ENCODE assay signal across 8 cellular contexts in the genomic region with DNA sequence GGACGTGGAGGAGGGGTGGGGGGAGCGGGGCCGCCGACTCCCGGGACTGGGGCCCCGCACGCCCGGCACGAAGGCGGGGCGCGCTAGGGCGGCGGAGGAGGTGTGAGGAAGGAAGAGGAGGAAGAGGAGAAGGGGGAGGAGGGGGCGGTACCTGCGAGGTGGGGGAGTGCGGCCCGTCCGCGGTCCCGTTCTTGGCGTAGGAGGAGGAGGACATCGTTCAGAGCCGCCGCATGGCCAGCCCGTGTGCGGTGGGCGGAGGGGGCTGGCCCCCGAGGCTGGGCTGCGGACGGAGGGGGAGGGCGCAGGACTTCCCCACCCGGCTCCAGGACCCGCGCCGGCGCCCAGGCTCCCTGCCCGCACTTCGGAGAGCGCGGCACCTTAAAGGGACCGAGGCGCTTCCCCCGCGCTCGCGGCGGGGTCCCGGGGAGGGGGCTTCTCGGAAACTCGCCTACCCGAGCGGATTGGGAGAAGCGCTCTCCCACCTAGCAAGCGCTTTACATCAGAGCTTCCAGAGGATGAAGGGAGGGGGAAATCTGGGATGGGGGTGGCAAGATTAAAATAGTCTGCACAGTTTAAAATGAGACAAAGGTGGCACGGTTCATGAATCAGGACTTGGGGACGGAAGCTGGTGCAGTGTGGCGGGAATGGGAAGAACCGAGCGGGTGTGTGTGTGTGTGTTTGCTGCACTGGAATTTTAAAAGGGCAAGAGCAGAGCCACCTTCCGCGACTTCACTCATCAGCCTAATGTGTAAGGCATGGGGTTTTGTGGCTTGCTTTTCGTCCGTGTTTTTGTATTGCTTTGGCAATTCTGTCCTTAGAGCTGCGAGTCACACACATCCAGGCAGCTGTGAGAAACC. TPM values are rescaled to one million over a fixed set of nuclear protein-coding genes. Genes with fewer than 3 reads are reported as not detected.
DNase-seq lines count a peak whose midpoint lies in the region; ATAC-seq and TF ChIP-seq lines count a peak whose summit lies in the region.

A gene (minus strand): TSS at position 247 of the 857 bp plus-strand sequence.

- H3K4me2 ChIP-seq in GM23248 (ENCODE audit: unreplicated experiment), result peak within 1 kb of the TSS; percentile 96

- no peaks in the 10 kb centered on the region for H4K20me1 ChIP-seq in GM23248 (ENCODE audit: insufficient read depth)

- peak within 1 kb of the TSS; percentile 49 for H3K27ac Mint-ChIP-seq in chondrocyte (ENCODE audit: unreplicated experiment)

- intact Hi-C loops in lower leg skin (cut with DNase I; ENCODE audit: low total_unique reads), result no loop called here

- in situ Hi-C loops in GM23248 (cut with MboI), result no loop called here

- H3K36me3 ChIP-seq in GM23248 (ENCODE audit: low read depth) (no peaks in the 10 kb centered on the region), Peyer's patch (no peaks in the 10 kb centered on the region), thymus (ENCODE audit: control insufficient read depth, insufficient read depth) (no peaks in the 10 kb centered on the region)

- peaks cover 19% of the 10 kb centered on the region for H3K4me1 Mint-ChIP-seq in chondrocyte (ENCODE audit: low read depth)

- no peaks in the 10 kb centered on the region for H3K36me3 Mint-ChIP-seq in chondrocyte (ENCODE audit: low read depth)

- no peaks in the 10 kb centered on the region for H3K9me3 ChIP-seq in GM23248 (ENCODE audit: low read depth)
- H3K9me3 ChIP-seq in Peyer's patch, result no peaks in the 10 kb centered on the region
- H3K9me3 ChIP-seq in thymus (ENCODE audit: control insufficient read depth), result no peaks in the 10 kb centered on the region

- H3K4me3 ChIP-seq in GM23248 (peak within 1 kb of the TSS; percentile 70), Peyer's patch (peak within 1 kb of the TSS; percentile 35 to 67 (median 54)), lower leg skin (ENCODE audit: low read depth, poor library complexity, severe bottlenecking) (peak within 1 kb of the TSS; percentile 49), thymus (ENCODE audit: low read length) (peak within 1 kb of the TSS; percentile 51)

- H3K4me1 ChIP-seq in GM23248 (ENCODE audit: insufficient read depth) (peaks cover 7% of the 10 kb centered on the region; the same call in 1 of the 2 replicates), Peyer's patch (peaks cover 0 to 24% (median 8%) of the 10 kb centered on the region in 4 donors), thymus (ENCODE audit: control insufficient read depth, insufficient read depth, low read length) (no peaks in the 10 kb centered on the region)

- H3K79me2 ChIP-seq in GM23248 (ENCODE audit: insufficient read depth), result no peaks in the 10 kb centered on the region

- H3K9ac ChIP-seq in GM23248, result no peak within 1 kb of the TSS

- TF ChIP-seq POLR2A in Peyer's patch (IDR thresholded peaks at IDR 0.05), result no peak
- no peak for TF ChIP-seq POLR2A in lower leg skin (IDR thresholded peaks at IDR 0.05)

- peak within 1 kb of the TSS; percentile 66 for H2AFZ ChIP-seq in GM23248

- H3K27ac ChIP-seq in GM23248 (no peak within 1 kb of the TSS), Peyer's patch (peak within 1 kb of the TSS in 1 of 4 donors; percentile 32), thymus (ENCODE audit: low read depth) (peak within 1 kb of the TSS; percentile 42)

- peak within 1 kb of the TSS; percentile 77 for H3K4me3 Mint-ChIP-seq in chondrocyte (ENCODE audit: unreplicated experiment)

- WGBS in GM23248 (ENCODE audit: low coverage in 1 of 2, low lambda C conversion rate in 2 of 2, missing lambda C conversion rate in 2 of 2), 2 experiments, result 1 to 2% methylated on average over 33 to 62 of the region's 65 CpGs
- WGBS in lower leg skin, 2 donors, result 0% methylated on average over 56 to 61 of the region's 65 CpGs
- WGBS in thymus, result under 1% methylated on average over 65 of the region's 65 CpGs

- no peaks in the 10 kb centered on the region for H3K9me3 Mint-ChIP-seq in chondrocyte (ENCODE audit: low read depth)

- H3K9me2 ChIP-seq in GM23248 (ENCODE audit: insufficient read depth), result no peaks in the 10 kb centered on the region

- DNase-seq in ELF-1 (ENCODE audit: low read depth, low spot score), result peak; percentile 45
- peak; percentile 46 for DNase-seq in GM23248
- no peak for DNase-seq in Peyer's patch
- DNase-seq in chondrocyte (ENCODE audit: low spot score), result no peak
- no peak for DNase-seq in lower leg skin (ENCODE audit: low spot score in 2 of 2)
- no peak for DNase-seq in central memory CD4-positive, alpha-beta T cell

- TF ChIP-seq CTCF in Peyer's patch (IDR thresholded peaks at IDR 0.05), result no peak
- no peak for TF ChIP-seq CTCF in chondrocyte (IDR thresholded peaks at IDR 0.05)
- TF ChIP-seq CTCF in lower leg skin (IDR thresholded peaks at IDR 0.05), result no peak

- H3K27me3 ChIP-seq in GM23248 (replicated peaks; ENCODE audit: insufficient read depth) (peaks cover 73% of the 10 kb centered on the region), Peyer's patch (peaks cover 0 to 14% of the 10 kb centered on the region in 2 donors), thymus (ENCODE audit: control insufficient read depth, insufficient read depth) (peaks cover 29% of the 10 kb centered on the region)

- ATAC-seq in HG03565 (IDR thresholded peaks at IDR 0.05; ENCODE audit: unreplicated experiment), result no peak

- H3K27me3 Mint-ChIP-seq in chondrocyte (ENCODE audit: low read depth), result peaks cover 16% of the 10 kb centered on the region

- H3F3A ChIP-seq in GM23248 (ENCODE audit: insufficient read depth), result 0 out of 2 replicates have a peak, but pooled peaks cover 7% of the 10 kb centered on the region

RNA-seq across cellular contexts. Expression of the gene that starts here (rescaled TPM):
- total RNA-seq in GM23248 (2014; rRNA removed; shearing (Covaris generic)), result 0.11 TPM in 1 of 2 replicates, not detected in the other
- polyA plus RNA-seq in GM23248 (2016; fragmentation: Nextera tagmentation; extraction: Ambion mirVana), result 0.05 TPM in 1 of 2 replicates, not detected in the other
- 1 to 10 TPM in 3 of 4 donors, under 1 TPM in 1; 0.88 to 4.6 (median 2.6) TPM for total RNA-seq in Peyer's patch
- total RNA-seq in chondrocyte, result 2.0 to 6.0 TPM (median 2.1 TPM) in 3 replicates
- total RNA-seq in lower leg skin, result 1 to 10 TPM; 2.4 to 6.3 (median 3.5) TPM
- polyA plus RNA-seq in thymus, result 3.0 TPM

Comparison
In these comparisons a context has a peak if more than half of its experiments do, and no peak if none do; other contexts are left out.
1. Peak in DNase-seq, H3K4me3 ChIP-seq and H3K4me2 ChIP-seq in GM23248; RNA of the gene not detected or under 1 TPM.